In the genomic region with DNA sequence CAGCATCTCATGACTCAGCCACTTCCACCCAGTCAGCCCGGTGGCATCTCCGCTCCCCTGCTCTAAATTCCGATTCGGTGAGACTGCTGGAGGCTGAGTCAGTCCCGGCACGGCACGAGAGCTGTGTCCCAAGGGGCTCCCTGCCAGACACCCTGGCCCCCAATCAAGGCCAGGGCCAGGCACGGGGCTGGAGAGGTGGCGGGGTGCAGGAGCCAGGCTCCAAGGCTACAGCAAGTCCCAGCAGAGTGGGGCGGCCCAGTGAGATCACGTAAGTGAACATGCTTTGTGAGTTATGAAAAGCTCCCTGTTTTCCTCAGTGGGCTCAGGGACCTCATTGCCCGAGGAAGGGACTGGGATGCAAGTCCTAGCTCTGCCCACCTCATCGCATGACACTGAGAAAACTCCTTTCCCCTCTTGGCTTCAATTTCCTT, we compare ENCODE assay signal across 1 cellular context.
TF ChIP-seq lines count a peak whose summit lies in the region.

No MANE protein-coding gene starts in this region.

TF ChIP-seq in HepG2, 621 proteins besides CTCF, POLR2A, EP300 and RAD21 (continued from another document and continues in another):
- TF ChIP-seq, protein P1, sequence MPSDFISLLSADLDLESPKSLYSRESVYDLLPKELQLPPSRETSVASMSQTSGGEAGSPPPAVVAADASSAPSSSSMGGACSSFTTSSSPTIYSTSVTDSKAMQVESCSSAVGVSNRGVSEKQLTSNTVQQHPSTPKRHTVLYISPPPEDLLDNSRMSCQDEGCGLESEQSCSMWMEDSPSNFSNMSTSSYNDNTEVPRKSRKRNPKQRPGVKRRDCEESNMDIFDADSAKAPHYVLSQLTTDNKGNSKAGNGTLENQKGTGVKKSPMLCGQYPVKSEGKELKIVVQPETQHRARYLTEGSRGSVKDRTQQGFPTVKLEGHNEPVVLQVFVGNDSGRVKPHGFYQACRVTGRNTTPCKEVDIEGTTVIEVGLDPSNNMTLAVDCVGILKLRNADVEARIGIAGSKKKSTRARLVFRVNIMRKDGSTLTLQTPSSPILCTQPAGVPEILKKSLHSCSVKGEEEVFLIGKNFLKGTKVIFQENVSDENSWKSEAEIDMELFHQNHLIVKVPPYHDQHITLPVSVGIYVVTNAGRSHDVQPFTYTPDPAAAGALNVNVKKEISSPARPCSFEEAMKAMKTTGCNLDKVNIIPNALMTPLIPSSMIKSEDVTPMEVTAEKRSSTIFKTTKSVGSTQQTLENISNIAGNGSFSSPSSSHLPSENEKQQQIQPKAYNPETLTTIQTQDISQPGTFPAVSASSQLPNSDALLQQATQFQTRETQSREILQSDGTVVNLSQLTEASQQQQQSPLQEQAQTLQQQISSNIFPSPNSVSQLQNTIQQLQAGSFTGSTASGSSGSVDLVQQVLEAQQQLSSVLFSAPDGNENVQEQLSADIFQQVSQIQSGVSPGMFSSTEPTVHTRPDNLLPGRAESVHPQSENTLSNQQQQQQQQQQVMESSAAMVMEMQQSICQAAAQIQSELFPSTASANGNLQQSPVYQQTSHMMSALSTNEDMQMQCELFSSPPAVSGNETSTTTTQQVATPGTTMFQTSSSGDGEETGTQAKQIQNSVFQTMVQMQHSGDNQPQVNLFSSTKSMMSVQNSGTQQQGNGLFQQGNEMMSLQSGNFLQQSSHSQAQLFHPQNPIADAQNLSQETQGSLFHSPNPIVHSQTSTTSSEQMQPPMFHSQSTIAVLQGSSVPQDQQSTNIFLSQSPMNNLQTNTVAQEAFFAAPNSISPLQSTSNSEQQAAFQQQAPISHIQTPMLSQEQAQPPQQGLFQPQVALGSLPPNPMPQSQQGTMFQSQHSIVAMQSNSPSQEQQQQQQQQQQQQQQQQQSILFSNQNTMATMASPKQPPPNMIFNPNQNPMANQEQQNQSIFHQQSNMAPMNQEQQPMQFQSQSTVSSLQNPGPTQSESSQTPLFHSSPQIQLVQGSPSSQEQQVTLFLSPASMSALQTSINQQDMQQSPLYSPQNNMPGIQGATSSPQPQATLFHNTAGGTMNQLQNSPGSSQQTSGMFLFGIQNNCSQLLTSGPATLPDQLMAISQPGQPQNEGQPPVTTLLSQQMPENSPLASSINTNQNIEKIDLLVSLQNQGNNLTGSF (CRISPR knock-in tag; IDR thresholded peaks at IDR 0.05): no peak
- TF ChIP-seq ZMAT3 (CRISPR knock-in tag; conservative IDR thresholded peaks at IDR 0.05) (no peak), ZFP37 (CRISPR knock-in tag; IDR thresholded peaks at IDR 0.05; ENCODE audit: borderline replicate concordance) (no peak), CBX1 (IDR thresholded peaks at IDR 0.05; ENCODE audit: low read depth) (no peak), ZNF510 (CRISPR knock-in tag; IDR thresholded peaks at IDR 0.05; ENCODE audit: low read depth) (no peak), ZNF660 (CRISPR knock-in tag; IDR thresholded peaks at IDR 0.05; ENCODE audit: borderline replicate concordance, low read depth) (no peak), ZNF10 (CRISPR knock-in tag; IDR thresholded peaks at IDR 0.05; ENCODE audit: borderline replicate concordance, low read depth) (no peak), PCBP2 (optimal IDR thresholded peaks at IDR 0.05; ENCODE audit: low read depth, low read length, poor library complexity, severe bottlenecking) (no peak), TEAD2 (CRISPR knock-in tag; IDR thresholded peaks at IDR 0.05) (no peak), RORA (CRISPR knock-in tag; IDR thresholded peaks at IDR 0.05) (no peak), KLF12 (CRISPR knock-in tag; IDR thresholded peaks at IDR 0.05; ENCODE audit: borderline replicate concordance) (no peak), HMG20A (CRISPR knock-in tag; IDR thresholded peaks at IDR 0.05; ENCODE audit: borderline replicate concordance) (peak; percentile 15; the same call in 1 of the 2 replicates), LCORL (IDR thresholded peaks at IDR 0.05) (no peak), LCORL (CRISPR knock-in tag; IDR thresholded peaks at IDR 0.05) (peak; percentile 46; the same call in 1 of the 2 replicates), SOX13 (IDR thresholded peaks at IDR 0.05) (no peak), SOX13 (CRISPR knock-in tag; conservative IDR thresholded peaks at IDR 0.05 in 1 of 2, IDR thresholded peaks at IDR 0.05 in 1 of 2) (no peak), ZNF20 (CRISPR knock-in tag; IDR thresholded peaks at IDR 0.05) (no peak), BHLHE40 (IDR thresholded peaks at IDR 0.05; ENCODE audit: low read length) (peak; percentile 95), FLYWCH1 (CRISPR knock-in tag; IDR thresholded peaks at IDR 0.05) (no peak), TBX3 (IDR thresholded peaks at IDR 0.05; ENCODE audit: borderline replicate concordance) (peak; percentile 62; the same call in 1 of the 2 replicates), ZSCAN30 (CRISPR knock-in tag; IDR thresholded peaks at IDR 0.05) (no peak), SRSF1 (optimal IDR thresholded peaks at IDR 0.05; ENCODE audit: low read depth, low read length) (no peak), HNRNPL (IDR thresholded peaks at IDR 0.05; ENCODE audit: low read depth, low read length) (no peak), HES4 (CRISPR knock-in tag; IDR thresholded peaks at IDR 0.05; ENCODE audit: borderline replicate concordance) (no peak), ZNF713 (CRISPR knock-in tag; IDR thresholded peaks at IDR 0.05) (no peak)
- TF ChIP-seq, protein P2, sequence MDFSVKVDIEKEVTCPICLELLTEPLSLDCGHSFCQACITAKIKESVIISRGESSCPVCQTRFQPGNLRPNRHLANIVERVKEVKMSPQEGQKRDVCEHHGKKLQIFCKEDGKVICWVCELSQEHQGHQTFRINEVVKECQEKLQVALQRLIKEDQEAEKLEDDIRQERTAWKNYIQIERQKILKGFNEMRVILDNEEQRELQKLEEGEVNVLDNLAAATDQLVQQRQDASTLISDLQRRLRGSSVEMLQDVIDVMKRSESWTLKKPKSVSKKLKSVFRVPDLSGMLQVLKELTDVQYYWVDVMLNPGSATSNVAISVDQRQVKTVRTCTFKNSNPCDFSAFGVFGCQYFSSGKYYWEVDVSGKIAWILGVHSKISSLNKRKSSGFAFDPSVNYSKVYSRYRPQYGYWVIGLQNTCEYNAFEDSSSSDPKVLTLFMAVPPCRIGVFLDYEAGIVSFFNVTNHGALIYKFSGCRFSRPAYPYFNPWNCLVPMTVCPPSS (IDR thresholded peaks at IDR 0.05): no peak
- TF ChIP-seq, protein P3, sequence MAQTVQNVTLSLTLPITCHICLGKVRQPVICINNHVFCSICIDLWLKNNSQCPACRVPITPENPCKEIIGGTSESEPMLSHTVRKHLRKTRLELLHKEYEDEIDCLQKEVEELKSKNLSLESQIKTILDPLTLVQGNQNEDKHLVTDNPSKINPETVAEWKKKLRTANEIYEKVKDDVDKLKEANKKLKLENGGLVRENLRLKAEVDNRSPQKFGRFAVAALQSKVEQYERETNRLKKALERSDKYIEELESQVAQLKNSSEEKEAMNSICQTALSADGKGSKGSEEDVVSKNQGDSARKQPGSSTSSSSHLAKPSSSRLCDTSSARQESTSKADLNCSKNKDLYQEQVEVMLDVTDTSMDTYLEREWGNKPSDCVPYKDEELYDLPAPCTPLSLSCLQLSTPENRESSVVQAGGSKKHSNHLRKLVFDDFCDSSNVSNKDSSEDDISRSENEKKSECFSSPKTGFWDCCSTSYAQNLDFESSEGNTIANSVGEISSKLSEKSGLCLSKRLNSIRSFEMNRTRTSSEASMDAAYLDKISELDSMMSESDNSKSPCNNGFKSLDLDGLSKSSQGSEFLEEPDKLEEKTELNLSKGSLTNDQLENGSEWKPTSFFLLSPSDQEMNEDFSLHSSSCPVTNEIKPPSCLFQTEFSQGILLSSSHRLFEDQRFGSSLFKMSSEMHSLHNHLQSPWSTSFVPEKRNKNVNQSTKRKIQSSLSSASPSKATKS (CRISPR knock-in tag; IDR thresholded peaks at IDR 0.05): no peak
- TF ChIP-seq, protein P4, sequence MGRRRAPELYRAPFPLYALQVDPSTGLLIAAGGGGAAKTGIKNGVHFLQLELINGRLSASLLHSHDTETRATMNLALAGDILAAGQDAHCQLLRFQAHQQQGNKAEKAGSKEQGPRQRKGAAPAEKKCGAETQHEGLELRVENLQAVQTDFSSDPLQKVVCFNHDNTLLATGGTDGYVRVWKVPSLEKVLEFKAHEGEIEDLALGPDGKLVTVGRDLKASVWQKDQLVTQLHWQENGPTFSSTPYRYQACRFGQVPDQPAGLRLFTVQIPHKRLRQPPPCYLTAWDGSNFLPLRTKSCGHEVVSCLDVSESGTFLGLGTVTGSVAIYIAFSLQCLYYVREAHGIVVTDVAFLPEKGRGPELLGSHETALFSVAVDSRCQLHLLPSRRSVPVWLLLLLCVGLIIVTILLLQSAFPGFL (CRISPR knock-in tag; IDR thresholded peaks at IDR 0.05): no peak
- TF ChIP-seq, protein P5, sequence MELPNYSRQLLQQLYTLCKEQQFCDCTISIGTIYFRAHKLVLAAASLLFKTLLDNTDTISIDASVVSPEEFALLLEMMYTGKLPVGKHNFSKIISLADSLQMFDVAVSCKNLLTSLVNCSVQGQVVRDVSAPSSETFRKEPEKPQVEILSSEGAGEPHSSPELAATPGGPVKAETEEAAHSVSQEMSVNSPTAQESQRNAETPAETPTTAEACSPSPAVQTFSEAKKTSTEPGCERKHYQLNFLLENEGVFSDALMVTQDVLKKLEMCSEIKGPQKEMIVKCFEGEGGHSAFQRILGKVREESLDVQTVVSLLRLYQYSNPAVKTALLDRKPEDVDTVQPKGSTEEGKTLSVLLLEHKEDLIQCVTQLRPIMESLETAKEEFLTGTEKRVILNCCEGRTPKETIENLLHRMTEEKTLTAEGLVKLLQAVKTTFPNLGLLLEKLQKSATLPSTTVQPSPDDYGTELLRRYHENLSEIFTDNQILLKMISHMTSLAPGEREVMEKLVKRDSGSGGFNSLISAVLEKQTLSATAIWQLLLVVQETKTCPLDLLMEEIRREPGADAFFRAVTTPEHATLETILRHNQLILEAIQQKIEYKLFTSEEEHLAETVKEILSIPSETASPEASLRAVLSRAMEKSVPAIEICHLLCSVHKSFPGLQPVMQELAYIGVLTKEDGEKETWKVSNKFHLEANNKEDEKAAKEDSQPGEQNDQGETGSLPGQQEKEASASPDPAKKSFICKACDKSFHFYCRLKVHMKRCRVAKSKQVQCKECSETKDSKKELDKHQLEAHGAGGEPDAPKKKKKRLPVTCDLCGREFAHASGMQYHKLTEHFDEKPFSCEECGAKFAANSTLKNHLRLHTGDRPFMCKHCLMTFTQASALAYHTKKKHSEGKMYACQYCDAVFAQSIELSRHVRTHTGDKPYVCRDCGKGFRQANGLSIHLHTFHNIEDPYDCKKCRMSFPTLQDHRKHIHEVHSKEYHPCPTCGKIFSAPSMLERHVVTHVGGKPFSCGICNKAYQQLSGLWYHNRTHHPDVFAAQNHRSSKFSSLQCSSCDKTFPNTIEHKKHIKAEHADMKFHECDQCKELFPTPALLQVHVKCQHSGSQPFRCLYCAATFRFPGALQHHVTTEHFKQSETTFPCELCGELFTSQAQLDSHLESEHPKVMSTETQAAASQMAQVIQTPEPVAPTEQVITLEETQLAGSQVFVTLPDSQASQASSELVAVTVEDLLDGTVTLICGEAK (IDR thresholded peaks at IDR 0.05): no peak
- TF ChIP-seq, protein P5 (CRISPR knock-in tag; IDR thresholded peaks at IDR 0.05): no peak
- TF ChIP-seq, protein P6, sequence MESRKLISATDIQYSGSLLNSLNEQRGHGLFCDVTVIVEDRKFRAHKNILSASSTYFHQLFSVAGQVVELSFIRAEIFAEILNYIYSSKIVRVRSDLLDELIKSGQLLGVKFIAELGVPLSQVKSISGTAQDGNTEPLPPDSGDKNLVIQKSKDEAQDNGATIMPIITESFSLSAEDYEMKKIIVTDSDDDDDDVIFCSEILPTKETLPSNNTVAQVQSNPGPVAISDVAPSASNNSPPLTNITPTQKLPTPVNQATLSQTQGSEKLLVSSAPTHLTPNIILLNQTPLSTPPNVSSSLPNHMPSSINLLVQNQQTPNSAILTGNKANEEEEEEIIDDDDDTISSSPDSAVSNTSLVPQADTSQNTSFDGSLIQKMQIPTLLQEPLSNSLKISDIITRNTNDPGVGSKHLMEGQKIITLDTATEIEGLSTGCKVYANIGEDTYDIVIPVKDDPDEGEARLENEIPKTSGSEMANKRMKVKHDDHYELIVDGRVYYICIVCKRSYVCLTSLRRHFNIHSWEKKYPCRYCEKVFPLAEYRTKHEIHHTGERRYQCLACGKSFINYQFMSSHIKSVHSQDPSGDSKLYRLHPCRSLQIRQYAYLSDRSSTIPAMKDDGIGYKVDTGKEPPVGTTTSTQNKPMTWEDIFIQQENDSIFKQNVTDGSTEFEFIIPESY (CRISPR knock-in tag; IDR thresholded peaks at IDR 0.05): no peak
- TF ChIP-seq, protein P7, sequence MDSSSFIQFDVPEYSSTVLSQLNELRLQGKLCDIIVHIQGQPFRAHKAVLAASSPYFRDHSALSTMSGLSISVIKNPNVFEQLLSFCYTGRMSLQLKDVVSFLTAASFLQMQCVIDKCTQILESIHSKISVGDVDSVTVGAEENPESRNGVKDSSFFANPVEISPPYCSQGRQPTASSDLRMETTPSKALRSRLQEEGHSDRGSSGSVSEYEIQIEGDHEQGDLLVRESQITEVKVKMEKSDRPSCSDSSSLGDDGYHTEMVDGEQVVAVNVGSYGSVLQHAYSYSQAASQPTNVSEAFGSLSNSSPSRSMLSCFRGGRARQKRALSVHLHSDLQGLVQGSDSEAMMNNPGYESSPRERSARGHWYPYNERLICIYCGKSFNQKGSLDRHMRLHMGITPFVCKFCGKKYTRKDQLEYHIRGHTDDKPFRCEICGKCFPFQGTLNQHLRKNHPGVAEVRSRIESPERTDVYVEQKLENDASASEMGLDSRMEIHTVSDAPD (CRISPR knock-in tag; IDR thresholded peaks at IDR 0.05): no peak
- TF ChIP-seq, protein P8, sequence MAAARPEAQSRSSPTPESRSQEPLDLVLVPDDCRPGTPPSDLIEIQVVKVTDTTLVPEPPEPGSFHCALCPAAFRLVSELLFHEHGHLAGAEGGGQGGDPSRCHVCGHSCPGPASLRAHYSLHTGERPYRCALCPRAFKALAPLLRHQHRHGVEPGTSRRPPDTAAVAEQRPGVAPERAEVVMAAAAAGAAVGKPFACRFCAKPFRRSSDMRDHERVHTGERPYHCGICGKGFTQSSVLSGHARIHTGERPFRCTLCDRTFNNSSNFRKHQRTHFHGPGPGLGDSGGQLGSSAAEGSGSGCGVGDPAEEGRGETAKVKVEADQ (CRISPR knock-in tag; IDR thresholded peaks at IDR 0.05; ENCODE audit: borderline replicate concordance): no peak
